ENCODE assay signal across 12 cellular contexts in genomic region chr11:46594785-46595184, GRCh38. TPM values are rescaled to one million over a fixed set of nuclear protein-coding genes. Genes with fewer than 3 reads are reported as not detected.
DNase-seq lines count a peak whose midpoint lies in the region; ATAC-seq, FAIRE-seq and TF ChIP-seq lines count a peak whose summit lies in the region.
"Had no signal": no experiment of that assay in that cellular context is flagged by ENCODE, and none has a peak within 500 bp of the region (broad histone marks: within the 10 kb centered on the region; RNA-seq: fewer than 3 reads in every experiment).

No MANE protein-coding gene starts in this region.

- peak overlapping the region; percentile 99 for H2AFZ ChIP-seq in MM.1S (ENCODE audit: low read length)

- no peaks in the 10 kb centered on the region for H3K36me3 ChIP-seq in DOHH2 (ENCODE audit: control insufficient read depth, low read length)
- H3K36me3 ChIP-seq in MM.1S (replicated peaks; ENCODE audit: insufficient read depth, low read length) = no peaks in the 10 kb centered on the region
- H3K36me3 ChIP-seq in endocrine pancreas (ENCODE audit: control insufficient read depth, insufficient read depth, low read length) = no peaks in the 10 kb centered on the region
- H3K36me3 ChIP-seq in psoas muscle (ENCODE audit: insufficient read depth in 1 of 2, low read depth in 1 of 2) = no peaks in the 10 kb centered on the region
- H3K36me3 ChIP-seq: ascending aorta had no signal

- TF ChIP-seq POLR2A in GM12892 (IDR thresholded peaks at IDR 0.05; ENCODE audit: low read depth, low read length) = no peak

- WGBS in psoas muscle, 3 donors = 91 to 94% (median 92%) methylated on average over 10 of the region's 10 CpGs
- 92% methylated on average over 10 of the region's 10 CpGs for WGBS in right cardiac atrium

- H3K27me3 ChIP-seq in DOHH2 (ENCODE audit: control insufficient read depth, low read length) = no peaks in the 10 kb centered on the region
- no peaks in the 10 kb centered on the region for H3K27me3 ChIP-seq in MM.1S (replicated peaks; ENCODE audit: insufficient read depth, low read length)
- H3K27me3 ChIP-seq in endocrine pancreas (ENCODE audit: control insufficient read depth, insufficient read depth, low read length) = no peaks in the 10 kb centered on the region
- H3K27me3 ChIP-seq in psoas muscle (ENCODE audit: insufficient read depth in 3 of 3, low read length in 2 of 3) = no peaks in the 10 kb centered on the region
- no peaks in the 10 kb centered on the region for H3K27me3 ChIP-seq in right cardiac atrium (ENCODE audit: control insufficient read depth, insufficient read depth)
- H3K27me3 ChIP-seq: ascending aorta had no signal

- TF ChIP-seq CTCF in DOHH2 (IDR thresholded peaks at IDR 0.05; ENCODE audit: low read depth, low read length, poor library complexity, severe bottlenecking) = no peak
- TF ChIP-seq CTCF in MM.1S (IDR thresholded peaks at IDR 0.05; ENCODE audit: low read length) = no peak
- TF ChIP-seq CTCF in psoas muscle (IDR thresholded peaks at IDR 0.05) = no peak
- TF ChIP-seq CTCF in RWPE1 (conservative IDR thresholded peaks at IDR 0.05; ENCODE audit: low read depth) = no peak

- CTCF ChIA-PET in RWPE1 (lab: Yijun Ruan, JAX) = no interaction called here

- H3K4me1 ChIP-seq in DOHH2 (ENCODE audit: control insufficient read depth, low read length) (peaks cover 26% of the 10 kb centered on the region), MM.1S (ENCODE audit: low read length) (peaks cover 6% of the 10 kb centered on the region; the same call in 1 of the 2 replicates), endocrine pancreas (ENCODE audit: control insufficient read depth, insufficient read depth, low read length) (peaks cover 9% of the 10 kb centered on the region), psoas muscle (peaks cover 29% of the 10 kb centered on the region), right cardiac atrium (ENCODE audit: control insufficient read depth, insufficient read depth, low read length) (no peaks in the 10 kb centered on the region)

- H3K9me2 ChIP-seq in DOHH2 (replicated peaks; ENCODE audit: control insufficient read depth, low read length) (no peaks in the 10 kb centered on the region), MM.1S (replicated peaks; ENCODE audit: insufficient read depth, low read length) (no peaks in the 10 kb centered on the region)

- no peak for ATAC-seq in psoas muscle
- no peak for ATAC-seq in right cardiac atrium

- H3K9ac ChIP-seq in MM.1S (ENCODE audit: low read length) = no peak overlapping the region
- no peak overlapping the region for H3K9ac ChIP-seq in endocrine pancreas (ENCODE audit: control insufficient read depth, insufficient read depth, low read length)

- H3K79me2 ChIP-seq in DOHH2 (ENCODE audit: control insufficient read depth, low read length) (peaks cover 41% of the 10 kb centered on the region), MM.1S (ENCODE audit: low read length) (peaks cover 41% of the 10 kb centered on the region)

- intact Hi-C loops in psoas muscle (cut with DNase I) (loop anchor here in 1 of 2 donors (5.0 kb wide), 1 partner anchor 37 kb away; no protein-coding TSS in a partner anchor), right cardiac atrium (cut with DNase I) (no loop called here)

- no peaks in the 10 kb centered on the region for H3K9me3 ChIP-seq in DOHH2 (ENCODE audit: control insufficient read depth, insufficient read depth, low read length)
- no peaks in the 10 kb centered on the region for H3K9me3 ChIP-seq in MM.1S (replicated peaks; ENCODE audit: insufficient read depth, low read length)
- H3K9me3 ChIP-seq in endocrine pancreas (ENCODE audit: control insufficient read depth, low read length) = no peaks in the 10 kb centered on the region
- H3K9me3 ChIP-seq in psoas muscle = no peaks in the 10 kb centered on the region
- H3K9me3 ChIP-seq in right cardiac atrium (ENCODE audit: control insufficient read depth, low read length) = no peaks in the 10 kb centered on the region
- H3K9me3 ChIP-seq: ascending aorta had no signal

- DNase-seq in MM.1S (no peak), psoas muscle (no peak), RWPE1 (ENCODE audit: low spot score) (no peak), right cardiac atrium (no peak), GM12892 (ENCODE audit: insufficient read length) (no peak)
- DNase-seq: activated CD8-positive, alpha-beta T cell treated with anti-CD3 and anti-CD28 coated beads for 36 hours; hypothalamus; stimulated activated CD8-positive, alpha-beta memory T cell treated with anti-CD3 and anti-CD28 coated beads, Interleukin-4, amount 100 ng/mL, for 48 hours had no signal

- H3K27ac ChIP-seq in DOHH2 (ENCODE audit: low read depth, low read length) (no peak overlapping the region), MM.1S (ENCODE audit: low read length) (no peak overlapping the region), psoas muscle (no peak overlapping the region), RWPE1 (no peak overlapping the region), right cardiac atrium (ENCODE audit: low read length) (no peak overlapping the region)

- no peaks in the 10 kb centered on the region for H4K20me1 ChIP-seq in DOHH2 (ENCODE audit: control insufficient read depth, insufficient read depth, low read depth, low read length)
- no peaks in the 10 kb centered on the region for H4K20me1 ChIP-seq in MM.1S (ENCODE audit: insufficient read depth, low read length)

- POLR2A ChIA-PET in RWPE1 (lab: Yijun Ruan, JAX; ENCODE audit: low non-redundant PET) = no interaction called here

- no peak for FAIRE-seq in GM12892 (lab: Jason Lieb, UNC)
- FAIRE-seq: GM12891 had no signal

- H3K4me3 ChIP-seq in DOHH2 (ENCODE audit: low read length) = no peak overlapping the region; the same call in 1 of the 2 replicates
- no peak overlapping the region for H3K4me3 ChIP-seq in MM.1S (ENCODE audit: low read length)
- H3K4me3 ChIP-seq in endocrine pancreas (ENCODE audit: control insufficient read depth, insufficient read depth, low read length) = peak overlapping the region; percentile 86
- peak overlapping the region; percentile 99 for H3K4me3 ChIP-seq in psoas muscle
- no peak overlapping the region for H3K4me3 ChIP-seq in right cardiac atrium (ENCODE audit: low read length)

- H3K4me2 ChIP-seq in DOHH2 (ENCODE audit: low read length) (peak overlapping the region; percentile 89), MM.1S (ENCODE audit: low read depth, low read length) (peak overlapping the region; percentile 65)

- no peaks in the 10 kb centered on the region for H3F3A ChIP-seq in DOHH2 (ENCODE audit: control insufficient read depth, insufficient read depth)
- H3F3A ChIP-seq in MM.1S (ENCODE audit: insufficient read depth, low read length) = no peaks in the 10 kb centered on the region

RNA-seq across cellular contexts. Expression of gene AMBRA1, which starts 1.0 kb away (rescaled TPM):
- 10 to 100 TPM; 10.8 to 23.5 (median 18.5) TPM for total RNA-seq in psoas muscle
- polyA plus RNA-seq in psoas muscle = 10 to 100 TPM in 1 of 3 donors, 1 to 10 TPM in 2; 5.1 to 10.8 (median 5.3) TPM
- total RNA-seq in right cardiac atrium = 10 to 100 TPM; 19.4 to 23.6 (median 20.4) TPM
- 8.1 TPM for polyA plus RNA-seq in right cardiac atrium
- 8.9 TPM for polyA plus RNA-seq in GM12892 (2012; ENCODE audit: missing spikeins)

RNA-seq across cellular contexts. Expression of gene HARBI1, which starts 22.2 kb away (rescaled TPM):
- 1 to 10 TPM; 2.0 to 4.4 (median 2.8) TPM for total RNA-seq in psoas muscle
- 1 to 10 TPM; 3.4 to 8.6 (median 3.8) TPM for polyA plus RNA-seq in psoas muscle
- total RNA-seq in right cardiac atrium = 1 to 10 TPM; 3.1 to 4.1 (median 3.7) TPM
- polyA plus RNA-seq in right cardiac atrium = 2.7 TPM
- 3.5 TPM for polyA plus RNA-seq in GM12892 (2012; ENCODE audit: missing spikeins)
- total RNA-seq: ascending aorta had no signal

RNA-seq across cellular contexts. Expression of gene ATG13, which starts 22.6 kb away (rescaled TPM):
- 10 to 100 TPM; 27.0 to 50.7 (median 35.8) TPM for total RNA-seq in psoas muscle
- 10 to 100 TPM; 16.8 to 50.5 (median 20.5) TPM for polyA plus RNA-seq in psoas muscle
- 10 to 100 TPM; 48.5 to 66.2 (median 59.1) TPM for total RNA-seq in right cardiac atrium
- polyA plus RNA-seq in right cardiac atrium = 38.0 TPM
- 17.3 TPM for polyA plus RNA-seq in GM12892 (2012; ENCODE audit: missing spikeins)

Comparison
In these comparisons a context has a peak if more than half of its experiments do, and no peak if none do; other contexts are left out.
1. H3K4me3 ChIP-seq: peak in endocrine pancreas (single experiment) and psoas muscle (single experiment); none in DOHH2 (single experiment), MM.1S (single experiment) and right cardiac atrium (single experiment).